ENCODE assay signal across 8 cellular contexts in the genomic region with DNA sequence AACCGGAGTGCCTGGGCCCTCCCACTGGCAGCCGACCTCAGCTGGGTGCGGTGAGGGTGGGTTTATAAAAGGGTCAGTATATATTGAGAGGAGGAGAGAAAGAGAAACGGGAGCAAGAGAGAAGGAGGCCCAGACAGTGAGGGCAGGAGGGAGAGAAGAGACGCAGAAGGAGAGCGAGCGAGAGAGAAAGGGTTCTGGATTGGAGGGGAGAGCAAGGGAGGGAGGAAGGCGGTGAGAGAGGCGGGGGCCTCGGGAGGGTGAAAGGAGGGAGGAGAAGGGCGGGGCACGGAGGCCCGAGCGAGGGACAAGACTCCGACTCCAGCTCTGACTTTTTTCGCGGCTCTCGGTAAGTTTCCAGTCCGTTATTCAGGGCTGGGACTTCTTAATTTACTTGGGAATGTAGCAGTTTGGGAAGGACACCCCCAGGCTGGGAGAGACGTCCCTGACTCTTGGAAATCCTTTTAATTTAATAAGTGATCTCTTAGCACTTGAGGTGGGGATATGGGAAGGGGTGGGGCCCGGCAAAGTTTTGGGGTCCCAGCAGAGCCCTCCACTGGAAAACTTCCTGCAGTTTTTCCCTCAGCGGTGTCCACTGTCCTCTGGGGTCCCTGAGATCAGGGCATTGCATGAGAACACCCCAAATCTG.
DNase-seq lines count a peak whose midpoint lies in the region.

A gene with protein sequence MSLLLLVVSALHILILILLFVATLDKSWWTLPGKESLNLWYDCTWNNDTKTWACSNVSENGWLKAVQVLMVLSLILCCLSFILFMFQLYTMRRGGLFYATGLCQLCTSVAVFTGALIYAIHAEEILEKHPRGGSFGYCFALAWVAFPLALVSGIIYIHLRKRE (plus strand): TSS at position 288 of the 646 bp plus-strand sequence. CDS start 1,293 bp downstream, outside the sequence.

- H3K36me3 ChIP-seq in neuron (ENCODE audit: insufficient read depth, low read length) = no peaks in the 10 kb centered on the region

- peak within 1 kb of the TSS; percentile 63 for H3K27ac ChIP-seq in substantia nigra (ENCODE audit: low read depth, low read length, poor library complexity, severe bottlenecking)

- DNase-seq in NCI-H2171 treated with DMSO at 0.1 percent for 48 hours (lab: John Stamatoyannopoulos, UW) (peak; percentile 51), NCI-H2171 (lab: John Stamatoyannopoulos, UW) (no peak), RKO (ENCODE audit: low spot score) (peak; percentile 78), activated T-helper 1 cell treated with Interleukin-2 at 50 U/mL for 16 hours (ENCODE audit: low read depth) (peak; percentile 82), fibroblast of peridontal ligament (ENCODE audit: extremely low read depth) (peak; percentile 95), substantia nigra (lab: John Stamatoyannopoulos, UW) (peak in 24 of 49 donors; percentile 3 to 61 (median 29)), NCI-H748 (lab: John Stamatoyannopoulos, UW; ENCODE audit: unreplicated experiment) (no peak)

- H3K4me1 ChIP-seq in neuron (ENCODE audit: insufficient read depth, low read length) = peaks cover 15% of the 10 kb centered on the region

- H3K27me3 ChIP-seq in neuron (ENCODE audit: insufficient read depth, low read length) = no peaks in the 10 kb centered on the region

- H3K9me3 ChIP-seq in neuron (ENCODE audit: low read length) = peaks cover 4% of the 10 kb centered on the region

- peak within 1 kb of the TSS; percentile 66 for H2AFZ ChIP-seq in neuron (ENCODE audit: low read depth, low read length)

- H3K4me3 ChIP-seq in neuron (ENCODE audit: low read length) = peak within 1 kb of the TSS; percentile 40

Comparison
In these comparisons a context has a peak if more than half of its experiments do, and no peak if none do; other contexts are left out.
1. DNase-seq: peak in NCI-H2171 treated with DMSO at 0.1 percent for 48 hours (single experiment), RKO (single experiment), activated T-helper 1 cell treated with Interleukin-2 at 50 U/mL for 16 hours (single experiment) and fibroblast of peridontal ligament (single experiment); none in NCI-H2171 (single experiment) and NCI-H748 (single experiment).